8 cellular contexts compared by ENCODE assay signal in genomic region chr2:85504434-85505261, GRCh38. TPM values are rescaled to one million over a fixed set of nuclear protein-coding genes. Genes with fewer than 3 reads are reported as not detected.
DNase-seq lines count a peak whose midpoint lies in the region; ATAC-seq and TF ChIP-seq lines count a peak whose summit lies in the region.

No MANE protein-coding gene starts in this region.

- no peak for ATAC-seq in HG03442 (IDR thresholded peaks at IDR 0.05; ENCODE audit: unreplicated experiment)
- no peak for ATAC-seq in left colon

- H3K36me3 ChIP-seq in stomach: no peaks in the 10 kb centered on the region

- TF ChIP-seq POLR2A in stomach (IDR thresholded peaks at IDR 0.05): no peak

- H3K4me1 ChIP-seq in stomach: peaks cover 13 to 63% (median 34%) of the 10 kb centered on the region in 4 donors

- H3K27ac ChIP-seq in stomach: peak overlapping the region; percentile 42 to 75 (median 70)

- H3K27me3 ChIP-seq in stomach: no peaks in the 10 kb centered on the region

- DNase-seq in HT-29 (ENCODE audit: low spot score) (peak; percentile 22), RKO (ENCODE audit: low spot score) (peak; percentile 97), fibroblast of the conjunctiva (ENCODE audit: low read depth) (peak; percentile 91), stomach (peak; percentile 26), left colon (no peak)
- no peak for DNase-seq in stimulated activated CD4-positive, alpha-beta T cell treated with anti-CD3 and anti-CD28 coated beads, Interleukin-2, amount 100 ng/mL, for 48 hours
- no peak for DNase-seq in activated CD4-positive, alpha-beta T cell treated with anti-CD3 and anti-CD28 coated beads for 4 hours

- TF ChIP-seq EP300 in stomach (IDR thresholded peaks at IDR 0.05): no peak

- no peak for TF ChIP-seq CTCF in stomach (IDR thresholded peaks at IDR 0.05)

- no peaks in the 10 kb centered on the region for H3K9me3 ChIP-seq in stomach

- intact Hi-C loops in stomach (cut with DNase I; ENCODE audit: low total_unique reads) (no loop called here), left colon (cut with DNase I, micrococcal nuclease) (no loop called here)

- H3K4me3 ChIP-seq in stomach: no peak overlapping the region

- WGBS in stomach, 5 donors: 59 to 72% (median 70%) methylated on average over 9 of the region's 9 CpGs

RNA-seq across cellular contexts. Expression of gene MAT2A, which starts 34.3 kb away (rescaled TPM):
- 168 and 205 TPM in 2 replicates for total RNA-seq in HT-29 (2014; rRNA removed; shearing (Covaris generic))
- total RNA-seq in stomach (100 to 1,000 TPM in 3 of 5 donors, 10 to 100 TPM in 2; 88.7 to 278 (median 190) TPM), left colon (100 to 1,000 TPM; 147 to 173 TPM)
- 100 to 1,000 TPM in 1 of 3 donors, 10 to 100 TPM in 2; 73.3 to 107 (median 91.2) TPM for polyA plus RNA-seq in stomach

RNA-seq across cellular contexts. Expression of gene GGCX, which starts 56.6 kb away (rescaled TPM):
- total RNA-seq in HT-29 (2014; rRNA removed; shearing (Covaris generic)): 23.9 and 38.8 TPM in 2 replicates
- total RNA-seq in stomach (10 to 100 TPM; 12.2 to 87.5 (median 19.6) TPM), left colon (10 to 100 TPM; 25.1 to 27.8 TPM)
- polyA plus RNA-seq in stomach: 10 to 100 TPM in 2 of 3 donors, 1 to 10 TPM in 1; 5.2 to 15.1 (median 14.9) TPM

Comparison
In these comparisons a context has a peak if more than half of its experiments do, and no peak if none do; other contexts are left out.
1. DNase-seq: peak in HT-29 (single experiment), RKO (single experiment), fibroblast of the conjunctiva (single experiment) and stomach (single experiment); none in stimulated activated CD4-positive, alpha-beta T cell treated with anti-CD3 and anti-CD28 coated beads, Interleukin-2, amount 100 ng/mL, for 48 hours (0 of 2), activated CD4-positive, alpha-beta T cell treated with anti-CD3 and anti-CD28 coated beads for 4 hours (0 of 2) and left colon (0 of 2).